ENCODE assay signal across 23 cellular contexts in genomic region chr3:157588386-157589060, GRCh38.
"Had no signal": no experiment of that assay in that cellular context is flagged by ENCODE, and none has a peak within 500 bp of the region (broad histone marks: within the 10 kb centered on the region; RNA-seq: fewer than 3 reads in every experiment).

No MANE protein-coding gene starts in this region.

- H3K27me3 ChIP-seq: ascending aorta, body of pancreas had no signal

- DNase-seq: activated CD4-positive, alpha-beta memory T cell treated with anti-CD3 and anti-CD28 coated beads for 36 hours; activated CD4-positive, alpha-beta T cell treated with anti-CD3 and anti-CD28 coated beads, Interleukin-2, amount 10 ng/mL, durations not matched to agents 7 days and 5 days; activated CD4-positive, CD25-positive, alpha-beta regulatory T cell; activated T-cell treated with anti-CD3 and anti-CD28 coated beads for 4 hours; amniotic stem cell; body of pancreas; Kasumi-1; KBM-7; NCI-H1105 treated with DMSO at 0.1 percent for 48 hours; NCI-H1436 treated with DMSO at 0.1 percent for 48 hours; NCI-H187; NCI-H2081; NCI-H2227 treated with DMSO at 0.1 percent for 48 hours; NCI-H526; NCI-H82; OCI-M1; RPMI8226; T-cell; T-helper 2 cell; T1000 had no signal

- H3K36me3 ChIP-seq: ascending aorta had no signal

- ATAC-seq: body of pancreas, Panc1, Right ventricle myocardium inferior, T-cell had no signal

- H3K27ac ChIP-seq: ascending aorta, body of pancreas had no signal

- H3K9me3 ChIP-seq: ascending aorta, body of pancreas had no signal

- H3K4me3 ChIP-seq: ascending aorta, body of pancreas had no signal

- H3K4me1 ChIP-seq: ascending aorta, body of pancreas had no signal
